Comparison of ENCODE assay signal across 23 cellular contexts in the genomic region with DNA sequence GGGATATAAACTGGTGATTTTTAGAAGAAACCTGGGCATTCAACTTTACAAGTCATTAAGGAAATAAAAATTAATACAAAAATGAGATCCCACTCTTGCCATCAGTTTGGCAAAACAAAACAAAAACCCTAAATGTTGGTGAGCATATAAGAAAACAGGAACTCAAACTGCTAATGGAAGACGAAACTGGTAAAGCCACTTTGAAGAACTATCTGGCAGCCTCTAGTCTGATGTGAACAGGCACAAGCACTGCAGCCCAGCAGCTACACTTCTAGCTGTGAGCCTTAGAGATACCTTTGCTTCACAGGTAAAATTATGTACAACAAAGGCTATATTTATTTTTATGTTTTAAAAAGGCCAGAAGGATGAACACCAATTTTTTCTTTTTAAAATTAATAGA.
A peak's percentile ranks its signal among the peaks of the same experiment; 100 is the strongest.
DNase-seq lines count a peak whose midpoint lies in the region; ATAC-seq and TF ChIP-seq lines count a peak whose summit lies in the region.
"Had no signal": no experiment of that assay in that cellular context is flagged by ENCODE, and none has a peak within 500 bp of the region (broad histone marks: within the 10 kb centered on the region; RNA-seq: fewer than 3 reads in every experiment).

No MANE protein-coding gene starts in this region.

- H3K4me1 Mint-ChIP-seq in naive B cell = peaks cover 52 to 69% (median 61%) of the 10 kb centered on the region in 3 donors
- H3K4me1 Mint-ChIP-seq: CD8-positive, alpha-beta memory T cell; stimulated activated effector memory CD8-positive, alpha-beta T cell treated with anti-CD3 and anti-CD28 coated beads, Interleukin-12 subunit alpha, Interleukin-12 subunit beta, amount 100 ng/mL, for 72 hours had no signal

- DNase-seq in GM12864 (ENCODE audit: low read depth) (peak; percentile 54), naive B cell (peak; percentile 37), SW480 (ENCODE audit: low spot score) (no peak), foreskin fibroblast (no peak), NCI-H526 treated with DMSO at 0.1 percent for 48 hours (lab: John Stamatoyannopoulos, UW) (no peak)
- DNase-seq: CD8-positive, alpha-beta memory T cell; DMS153; heart right ventricle; NCI-H1436 treated with DMSO at 0.1 percent for 48 hours; NCI-H2171 treated with DMSO at 0.1 percent for 48 hours; NCI-H69; SJCRH30; stimulated activated CD4-positive, alpha-beta T cell treated with anti-CD3 and anti-CD28 coated beads, Interleukin-2, amount 100 ng/mL, for 24 hours; T-helper 2 cell; WERI-Rb-1 had no signal

- no peaks in the 10 kb centered on the region for H3K9me3 Mint-ChIP-seq in naive B cell
- H3K9me3 Mint-ChIP-seq: activated T-helper 2 cell treated with anti-CD3 and anti-CD28 coated beads, Interferon-gamma antibody, Interleukin-2, Interleukin-4, amounts not matched to agents 10 μg/mL and 5 μg/mL and 100 μg/mL, durations not matched to agents 14 hours and 24 hours and 36 hours; CD8-positive, alpha-beta memory T cell; stimulated activated effector memory CD8-positive, alpha-beta T cell treated with anti-CD3 and anti-CD28 coated beads, Interleukin-12 subunit alpha, Interleukin-12 subunit beta, amount 100 ng/mL, for 72 hours had no signal

- peak overlapping the region in 5 of 8 donors; percentile 3 to 57 (median 41) for H3K4me3 Mint-ChIP-seq in naive B cell
- H3K4me3 Mint-ChIP-seq: activated naive CD8-positive, alpha-beta T cell; CD8-positive, alpha-beta memory T cell; stimulated activated effector memory CD8-positive, alpha-beta T cell treated with anti-CD3 and anti-CD28 coated beads, Interleukin-12 subunit alpha, Interleukin-12 subunit beta, amount 100 ng/mL, for 72 hours had no signal

- H3K4me3 ChIP-seq in GM12864 (ENCODE audit: low read depth, low read length) (no peak overlapping the region), OCI-LY1 (ENCODE audit: low read depth, low read length, poor library complexity, severe bottlenecking) (no peak overlapping the region), foreskin fibroblast (ENCODE audit: low read depth in 1 of 2, low read length in 2 of 2) (no peak overlapping the region)
- H3K4me3 ChIP-seq: heart right ventricle, SJCRH30 had no signal

- no peak for TF ChIP-seq CTCF in GM12864 (IDR thresholded peaks at IDR 0.05; ENCODE audit: low read depth, low read length, missing control alignments)
- TF ChIP-seq CTCF in OCI-LY1 (IDR thresholded peaks at IDR 0.05; ENCODE audit: low read length) = no peak
- no peak for TF ChIP-seq CTCF in foreskin fibroblast (IDR thresholded peaks at IDR 0.05; ENCODE audit: low read depth, low read length)

- H3K27me3 ChIP-seq in OCI-LY1 (ENCODE audit: insufficient read depth, low read length) = no peaks in the 10 kb centered on the region
- H3K27me3 ChIP-seq: heart right ventricle, SJCRH30 had no signal

- no peaks in the 10 kb centered on the region for H3K9me2 ChIP-seq in OCI-LY1 (ENCODE audit: low read depth, low read length)

- no peaks in the 10 kb centered on the region for H3K9me3 ChIP-seq in OCI-LY1 (ENCODE audit: low read length)
- H3K9me3 ChIP-seq: heart right ventricle, SJCRH30 had no signal

- no peak overlapping the region for H2AFZ ChIP-seq in OCI-LY1 (ENCODE audit: low read length)

- no peaks in the 10 kb centered on the region for H4K20me1 ChIP-seq in OCI-LY1 (ENCODE audit: insufficient read depth, low read length)

- no peak overlapping the region for H3K4me2 ChIP-seq in OCI-LY1 (ENCODE audit: low read length)

- no peak overlapping the region for H3K9ac ChIP-seq in OCI-LY1 (ENCODE audit: low read length)

- peaks cover 29% of the 10 kb centered on the region for H3K4me1 ChIP-seq in OCI-LY1 (ENCODE audit: insufficient read depth, low read length, severe bottlenecking)

- H3K27ac ChIP-seq in OCI-LY1 (ENCODE audit: low read depth, low read length, poor library complexity, severe bottlenecking) = peak overlapping the region; percentile 42
- H3K27ac ChIP-seq: epithelial cell of prostate, SJCRH30, WERI-Rb-1 had no signal

- no peaks in the 10 kb centered on the region for H3K27me3 Mint-ChIP-seq in naive B cell
- H3K27me3 Mint-ChIP-seq: activated naive CD8-positive, alpha-beta T cell; CD8-positive, alpha-beta memory T cell had no signal

- ATAC-seq in GM21529 (IDR thresholded peaks at IDR 0.05; ENCODE audit: unreplicated experiment) (peak; percentile 42), naive B cell (ENCODE audit: low read depth in 2 of 2) (peak; percentile 89 to 97), GM19324 (IDR thresholded peaks at IDR 0.05; ENCODE audit: low FRiP score, unreplicated experiment) (no peak)
- ATAC-seq: heart right ventricle; Panc1; stimulated activated effector memory CD8-positive, alpha-beta T cell treated with anti-CD3 and anti-CD28 coated beads, Interleukin-12 subunit alpha, Interleukin-12 subunit beta, amount 100 ng/mL, for 72 hours had no signal

- H3K79me2 ChIP-seq in OCI-LY1 (ENCODE audit: insufficient read depth, low read length) = no peaks in the 10 kb centered on the region

- no peaks in the 10 kb centered on the region for H3K36me3 ChIP-seq in OCI-LY1 (ENCODE audit: insufficient read depth, low read length)
- H3K36me3 ChIP-seq: heart right ventricle, SJCRH30, WERI-Rb-1 had no signal

- no peaks in the 10 kb centered on the region for H3F3A ChIP-seq in OCI-LY1 (ENCODE audit: insufficient read depth, low read length)

- no peaks in the 10 kb centered on the region for H3K36me3 Mint-ChIP-seq in naive B cell
- H3K36me3 Mint-ChIP-seq: activated naive CD8-positive, alpha-beta T cell; stimulated activated effector memory CD8-positive, alpha-beta T cell treated with anti-CD3 and anti-CD28 coated beads, Interleukin-12 subunit alpha, Interleukin-12 subunit beta, amount 100 ng/mL, for 72 hours had no signal

- peak overlapping the region; percentile 56 to 90 (median 85) for H3K27ac Mint-ChIP-seq in naive B cell
- H3K27ac Mint-ChIP-seq: activated naive CD8-positive, alpha-beta T cell; activated T-helper 2 cell treated with anti-CD3 and anti-CD28 coated beads, Interferon-gamma antibody, Interleukin-2, Interleukin-4, amounts not matched to agents 10 μg/mL and 5 μg/mL and 100 μg/mL, durations not matched to agents 14 hours and 24 hours and 36 hours; stimulated activated effector memory CD8-positive, alpha-beta T cell treated with anti-CD3 and anti-CD28 coated beads, Interleukin-12 subunit alpha, Interleukin-12 subunit beta, amount 100 ng/mL, for 72 hours had no signal

Comparison
In these comparisons a context has a peak if more than half of its experiments do, and no peak if none do; other contexts are left out.
1. DNase-seq: peak in GM12864 (single experiment) and naive B cell (single experiment); none in SW480 (single experiment), foreskin fibroblast (0 of 2) and NCI-H526 treated with DMSO at 0.1 percent for 48 hours (single experiment).